ENCODE assay signal across 1 cellular context in the genomic region with DNA sequence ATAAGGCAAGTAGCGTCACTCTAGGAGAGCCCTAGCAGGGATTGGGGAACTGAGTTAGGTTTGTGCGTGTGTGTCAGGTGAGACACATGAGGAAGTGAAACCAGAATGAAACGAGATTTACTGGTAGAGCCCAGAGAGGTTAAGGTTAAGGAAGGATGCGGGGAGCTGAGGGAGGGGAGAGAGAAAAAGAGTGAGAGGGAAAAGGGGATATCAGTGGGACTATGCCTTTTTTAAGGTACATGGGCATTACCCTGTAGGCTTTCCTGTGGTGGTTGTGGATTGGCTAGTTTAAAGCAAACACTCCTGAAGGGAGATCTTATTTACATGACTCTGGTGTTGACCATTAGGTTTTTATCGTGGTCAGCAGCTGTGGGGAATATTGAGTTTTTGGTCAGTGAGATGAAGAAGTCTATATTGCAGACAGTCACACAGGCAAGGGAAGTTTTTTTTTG.
TF ChIP-seq lines count a peak whose summit lies in the region.

No MANE protein-coding gene starts in this region.

TF ChIP-seq in GM12878, 131 proteins besides CTCF, POLR2A, EP300 and RAD21 (continued from another document and continues in another):
- TF ChIP-seq, protein P1, sequence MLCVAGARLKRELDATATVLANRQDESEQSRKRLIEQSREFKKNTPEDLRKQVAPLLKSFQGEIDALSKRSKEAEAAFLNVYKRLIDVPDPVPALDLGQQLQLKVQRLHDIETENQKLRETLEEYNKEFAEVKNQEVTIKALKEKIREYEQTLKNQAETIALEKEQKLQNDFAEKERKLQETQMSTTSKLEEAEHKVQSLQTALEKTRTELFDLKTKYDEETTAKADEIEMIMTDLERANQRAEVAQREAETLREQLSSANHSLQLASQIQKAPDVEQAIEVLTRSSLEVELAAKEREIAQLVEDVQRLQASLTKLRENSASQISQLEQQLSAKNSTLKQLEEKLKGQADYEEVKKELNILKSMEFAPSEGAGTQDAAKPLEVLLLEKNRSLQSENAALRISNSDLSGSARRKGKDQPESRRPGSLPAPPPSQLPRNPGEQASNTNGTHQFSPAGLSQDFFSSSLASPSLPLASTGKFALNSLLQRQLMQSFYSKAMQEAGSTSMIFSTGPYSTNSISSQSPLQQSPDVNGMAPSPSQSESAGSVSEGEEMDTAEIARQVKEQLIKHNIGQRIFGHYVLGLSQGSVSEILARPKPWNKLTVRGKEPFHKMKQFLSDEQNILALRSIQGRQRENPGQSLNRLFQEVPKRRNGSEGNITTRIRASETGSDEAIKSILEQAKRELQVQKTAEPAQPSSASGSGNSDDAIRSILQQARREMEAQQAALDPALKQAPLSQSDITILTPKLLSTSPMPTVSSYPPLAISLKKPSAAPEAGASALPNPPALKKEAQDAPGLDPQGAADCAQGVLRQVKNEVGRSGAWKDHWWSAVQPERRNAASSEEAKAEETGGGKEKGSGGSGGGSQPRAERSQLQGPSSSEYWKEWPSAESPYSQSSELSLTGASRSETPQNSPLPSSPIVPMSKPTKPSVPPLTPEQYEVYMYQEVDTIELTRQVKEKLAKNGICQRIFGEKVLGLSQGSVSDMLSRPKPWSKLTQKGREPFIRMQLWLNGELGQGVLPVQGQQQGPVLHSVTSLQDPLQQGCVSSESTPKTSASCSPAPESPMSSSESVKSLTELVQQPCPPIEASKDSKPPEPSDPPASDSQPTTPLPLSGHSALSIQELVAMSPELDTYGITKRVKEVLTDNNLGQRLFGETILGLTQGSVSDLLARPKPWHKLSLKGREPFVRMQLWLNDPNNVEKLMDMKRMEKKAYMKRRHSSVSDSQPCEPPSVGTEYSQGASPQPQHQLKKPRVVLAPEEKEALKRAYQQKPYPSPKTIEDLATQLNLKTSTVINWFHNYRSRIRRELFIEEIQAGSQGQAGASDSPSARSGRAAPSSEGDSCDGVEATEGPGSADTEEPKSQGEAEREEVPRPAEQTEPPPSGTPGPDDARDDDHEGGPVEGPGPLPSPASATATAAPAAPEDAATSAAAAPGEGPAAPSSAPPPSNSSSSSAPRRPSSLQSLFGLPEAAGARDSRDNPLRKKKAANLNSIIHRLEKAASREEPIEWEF (IDR thresholded peaks at IDR 0.05; ENCODE audit: insufficient replicate concordance, low read depth, low read length) = no peak
- TF ChIP-seq, protein P2, sequence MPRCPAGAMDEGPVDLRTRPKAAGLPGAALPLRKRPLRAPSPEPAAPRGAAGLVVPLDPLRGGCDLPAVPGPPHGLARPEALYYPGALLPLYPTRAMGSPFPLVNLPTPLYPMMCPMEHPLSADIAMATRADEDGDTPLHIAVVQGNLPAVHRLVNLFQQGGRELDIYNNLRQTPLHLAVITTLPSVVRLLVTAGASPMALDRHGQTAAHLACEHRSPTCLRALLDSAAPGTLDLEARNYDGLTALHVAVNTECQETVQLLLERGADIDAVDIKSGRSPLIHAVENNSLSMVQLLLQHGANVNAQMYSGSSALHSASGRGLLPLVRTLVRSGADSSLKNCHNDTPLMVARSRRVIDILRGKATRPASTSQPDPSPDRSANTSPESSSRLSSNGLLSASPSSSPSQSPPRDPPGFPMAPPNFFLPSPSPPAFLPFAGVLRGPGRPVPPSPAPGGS (IDR thresholded peaks at IDR 0.05; ENCODE audit: borderline replicate concordance, insufficient read depth, low read depth, low read length, poor library complexity, severe bottlenecking) = no peak
- no peak for TF ChIP-seq SUZ12 (IDR thresholded peaks at IDR 0.05; ENCODE audit: unreplicated experiment)
- no peak for TF ChIP-seq KAT2A (conservative IDR thresholded peaks at IDR 0.05; ENCODE audit: control insufficient read depth, low read depth, low read length)
- TF ChIP-seq RELB (IDR thresholded peaks at IDR 0.05; ENCODE audit: low read depth) = peak; percentile 85
- TF ChIP-seq NR2C2 (IDR thresholded peaks at IDR 0.05; ENCODE audit: borderline replicate concordance, control insufficient read depth, insufficient read length, low read depth) = no peak
- peak; percentile 45; the same call in 1 of the 2 replicates for TF ChIP-seq ATF7 (IDR thresholded peaks at IDR 0.05; ENCODE audit: low read depth)
- peak; percentile 49; the same call in 1 of the 2 replicates for TF ChIP-seq CREM (IDR thresholded peaks at IDR 0.05; ENCODE audit: low read depth)
- peak; percentile 27; the same call in 1 of the 2 replicates for TF ChIP-seq PAX5 (IDR thresholded peaks at IDR 0.05; ENCODE audit: borderline replicate concordance, low read depth, low read length)
- TF ChIP-seq PRDM15 (CRISPR knock-in tag; IDR thresholded peaks at IDR 0.05) = no peak
- no peak for TF ChIP-seq ZNF274 (IDR thresholded peaks at IDR 0.05; ENCODE audit: insufficient read depth, insufficient read length)
- peak; percentile 89 for TF ChIP-seq IKZF1 (conservative IDR thresholded peaks at IDR 0.05)
- TF ChIP-seq ZSCAN29 (IDR thresholded peaks at IDR 0.05) = no peak
- TF ChIP-seq E4F1 (IDR thresholded peaks at IDR 0.05; ENCODE audit: borderline replicate concordance, partially characterized antibody) = no peak
- TF ChIP-seq HDGF (IDR thresholded peaks at IDR 0.05) = peak; percentile 51; the same call in 1 of the 2 replicates
- peak; percentile 77; the same call in 1 of the 2 replicates for TF ChIP-seq BACH1 (IDR thresholded peaks at IDR 0.05; ENCODE audit: borderline replicate concordance)
- TF ChIP-seq SMAD1 (IDR thresholded peaks at IDR 0.05; ENCODE audit: low read depth, partially characterized antibody) = no peak
- TF ChIP-seq LARP7 (IDR thresholded peaks at IDR 0.05) = no peak
- TF ChIP-seq ZBED1 (IDR thresholded peaks at IDR 0.05; ENCODE audit: borderline replicate concordance) = no peak
- TF ChIP-seq HSF1 (IDR thresholded peaks at IDR 0.05; ENCODE audit: low read depth, low read length) = no peak
- TF ChIP-seq TCF7 (IDR thresholded peaks at IDR 0.05; ENCODE audit: borderline replicate concordance) = no peak
- TF ChIP-seq MEF2A (IDR thresholded peaks at IDR 0.05; ENCODE audit: insufficient read depth, low read depth, low read length) = no peak
- no peak for TF ChIP-seq EGR1 (IDR thresholded peaks at IDR 0.05; ENCODE audit: borderline replicate concordance in 1 of 2, low read depth in 2 of 2, low read length in 2 of 2)
- TF ChIP-seq, protein P3, sequence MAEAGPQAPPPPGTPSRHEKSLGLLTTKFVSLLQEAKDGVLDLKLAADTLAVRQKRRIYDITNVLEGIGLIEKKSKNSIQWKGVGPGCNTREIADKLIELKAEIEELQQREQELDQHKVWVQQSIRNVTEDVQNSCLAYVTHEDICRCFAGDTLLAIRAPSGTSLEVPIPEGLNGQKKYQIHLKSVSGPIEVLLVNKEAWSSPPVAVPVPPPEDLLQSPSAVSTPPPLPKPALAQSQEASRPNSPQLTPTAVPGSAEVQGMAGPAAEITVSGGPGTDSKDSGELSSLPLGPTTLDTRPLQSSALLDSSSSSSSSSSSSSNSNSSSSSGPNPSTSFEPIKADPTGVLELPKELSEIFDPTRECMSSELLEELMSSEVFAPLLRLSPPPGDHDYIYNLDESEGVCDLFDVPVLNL (IDR thresholded peaks at IDR 0.05; ENCODE audit: low read depth, low read length) = no peak
- no peak for TF ChIP-seq TCF3 (IDR thresholded peaks at IDR 0.05; ENCODE audit: borderline replicate concordance, insufficient read depth, low read depth, low read length)
- TF ChIP-seq ATF3 (IDR thresholded peaks at IDR 0.05; ENCODE audit: borderline replicate concordance, extremely low read depth, low read depth, low read length) = no peak
- no peak for TF ChIP-seq PAX8 (IDR thresholded peaks at IDR 0.05)
- TF ChIP-seq TBL1XR1 (IDR thresholded peaks at IDR 0.05; ENCODE audit: low read depth, low read length) = no peak
- peak; percentile 94 to 97 for TF ChIP-seq IKZF2 (IDR thresholded peaks at IDR 0.05)
- TF ChIP-seq, protein P4, sequence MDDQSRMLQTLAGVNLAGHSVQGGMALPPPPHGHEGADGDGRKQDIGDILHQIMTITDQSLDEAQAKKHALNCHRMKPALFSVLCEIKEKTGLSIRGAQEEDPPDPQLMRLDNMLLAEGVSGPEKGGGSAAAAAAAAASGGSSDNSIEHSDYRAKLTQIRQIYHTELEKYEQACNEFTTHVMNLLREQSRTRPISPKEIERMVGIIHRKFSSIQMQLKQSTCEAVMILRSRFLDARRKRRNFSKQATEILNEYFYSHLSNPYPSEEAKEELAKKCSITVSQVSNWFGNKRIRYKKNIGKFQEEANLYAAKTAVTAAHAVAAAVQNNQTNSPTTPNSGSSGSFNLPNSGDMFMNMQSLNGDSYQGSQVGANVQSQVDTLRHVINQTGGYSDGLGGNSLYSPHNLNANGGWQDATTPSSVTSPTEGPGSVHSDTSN (IDR thresholded peaks at IDR 0.05; ENCODE audit: insufficient replicate concordance, low read depth, low read length) = no peak
- TF ChIP-seq TARDBP (IDR thresholded peaks at IDR 0.05; ENCODE audit: borderline replicate concordance) = no peak
- peak; percentile 40; the same call in 1 of the 2 replicates for TF ChIP-seq CBX5 (IDR thresholded peaks at IDR 0.05; ENCODE audit: low read depth)
- no peak for TF ChIP-seq GABPA (IDR thresholded peaks at IDR 0.05; ENCODE audit: low read depth)
- TF ChIP-seq, protein P5, sequence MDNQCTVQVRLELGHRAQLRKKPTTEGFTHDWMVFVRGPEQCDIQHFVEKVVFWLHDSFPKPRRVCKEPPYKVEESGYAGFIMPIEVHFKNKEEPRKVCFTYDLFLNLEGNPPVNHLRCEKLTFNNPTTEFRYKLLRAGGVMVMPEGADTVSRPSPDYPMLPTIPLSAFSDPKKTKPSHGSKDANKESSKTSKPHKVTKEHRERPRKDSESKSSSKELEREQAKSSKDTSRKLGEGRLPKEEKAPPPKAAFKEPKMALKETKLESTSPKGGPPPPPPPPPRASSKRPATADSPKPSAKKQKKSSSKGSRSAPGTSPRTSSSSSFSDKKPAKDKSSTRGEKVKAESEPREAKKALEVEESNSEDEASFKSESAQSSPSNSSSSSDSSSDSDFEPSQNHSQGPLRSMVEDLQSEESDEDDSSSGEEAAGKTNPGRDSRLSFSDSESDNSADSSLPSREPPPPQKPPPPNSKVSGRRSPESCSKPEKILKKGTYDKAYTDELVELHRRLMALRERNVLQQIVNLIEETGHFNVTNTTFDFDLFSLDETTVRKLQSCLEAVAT (IDR thresholded peaks at IDR 0.05) = peak; percentile 71
- TF ChIP-seq SMARCA5 (IDR thresholded peaks at IDR 0.05) = no peak
- TF ChIP-seq TAF1 (IDR thresholded peaks at IDR 0.05; ENCODE audit: borderline replicate concordance, low read depth, low read length) = no peak
